Comparison of ENCODE assay signal across 1 cellular context in the genomic region with DNA sequence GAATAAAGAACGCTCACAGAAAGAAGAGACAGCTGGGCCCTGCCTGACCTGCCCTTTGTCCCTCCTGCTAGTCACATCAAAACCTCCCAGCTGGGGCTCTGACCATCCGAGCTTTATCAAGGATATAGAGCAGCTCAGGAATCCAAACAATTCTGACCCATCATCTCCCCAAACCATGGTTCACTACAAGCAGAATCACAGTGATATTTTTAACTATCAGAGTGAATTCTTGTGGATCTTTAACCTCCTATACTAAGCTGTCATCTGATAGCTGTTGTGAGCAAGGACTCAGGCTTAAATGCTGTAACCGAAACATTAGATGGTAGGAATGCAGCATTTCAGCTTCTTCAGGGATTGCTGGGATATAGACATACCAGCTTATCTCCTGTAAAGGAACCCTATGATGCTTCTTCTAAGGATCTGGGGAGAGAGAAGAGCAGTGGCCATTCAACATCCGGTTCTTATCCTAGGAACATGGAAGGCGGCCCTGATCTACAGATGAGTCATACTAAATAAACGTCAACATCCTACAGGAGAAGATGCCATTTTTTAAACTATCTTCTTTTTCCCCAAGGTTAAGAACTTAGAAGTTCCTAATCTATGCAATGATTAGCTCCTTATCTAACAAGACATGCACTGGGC.
TF ChIP-seq lines count a peak whose summit lies in the region.

No MANE protein-coding gene starts in this region.

TF ChIP-seq in GM23338, 12 proteins besides CTCF, POLR2A, EP300 and RAD21 (continued from another document):
- no peak for TF ChIP-seq ZNF331 (CRISPR knock-in tag; IDR thresholded peaks at IDR 0.05; ENCODE audit: low read depth)
- no peak for TF ChIP-seq POLR2AphosphoS5 (IDR thresholded peaks at IDR 0.05; ENCODE audit: low read depth)
- no peak for TF ChIP-seq ETS1 (IDR thresholded peaks at IDR 0.05)
- no peak for TF ChIP-seq CREB1 (CRISPR knock-in tag; IDR thresholded peaks at IDR 0.05; ENCODE audit: low read depth)
- TF ChIP-seq EZH2phosphoT487 (IDR thresholded peaks at IDR 0.05; ENCODE audit: unreplicated experiment), result no peak
- no peak for TF ChIP-seq EZH2 (IDR thresholded peaks at IDR 0.05; ENCODE audit: low read depth, unreplicated experiment)
- no peak for TF ChIP-seq JUNB (IDR thresholded peaks at IDR 0.05; ENCODE audit: unreplicated experiment)
- TF ChIP-seq ZNF114 (CRISPR knock-in tag; IDR thresholded peaks at IDR 0.05), result no peak
- TF ChIP-seq, protein P1, sequence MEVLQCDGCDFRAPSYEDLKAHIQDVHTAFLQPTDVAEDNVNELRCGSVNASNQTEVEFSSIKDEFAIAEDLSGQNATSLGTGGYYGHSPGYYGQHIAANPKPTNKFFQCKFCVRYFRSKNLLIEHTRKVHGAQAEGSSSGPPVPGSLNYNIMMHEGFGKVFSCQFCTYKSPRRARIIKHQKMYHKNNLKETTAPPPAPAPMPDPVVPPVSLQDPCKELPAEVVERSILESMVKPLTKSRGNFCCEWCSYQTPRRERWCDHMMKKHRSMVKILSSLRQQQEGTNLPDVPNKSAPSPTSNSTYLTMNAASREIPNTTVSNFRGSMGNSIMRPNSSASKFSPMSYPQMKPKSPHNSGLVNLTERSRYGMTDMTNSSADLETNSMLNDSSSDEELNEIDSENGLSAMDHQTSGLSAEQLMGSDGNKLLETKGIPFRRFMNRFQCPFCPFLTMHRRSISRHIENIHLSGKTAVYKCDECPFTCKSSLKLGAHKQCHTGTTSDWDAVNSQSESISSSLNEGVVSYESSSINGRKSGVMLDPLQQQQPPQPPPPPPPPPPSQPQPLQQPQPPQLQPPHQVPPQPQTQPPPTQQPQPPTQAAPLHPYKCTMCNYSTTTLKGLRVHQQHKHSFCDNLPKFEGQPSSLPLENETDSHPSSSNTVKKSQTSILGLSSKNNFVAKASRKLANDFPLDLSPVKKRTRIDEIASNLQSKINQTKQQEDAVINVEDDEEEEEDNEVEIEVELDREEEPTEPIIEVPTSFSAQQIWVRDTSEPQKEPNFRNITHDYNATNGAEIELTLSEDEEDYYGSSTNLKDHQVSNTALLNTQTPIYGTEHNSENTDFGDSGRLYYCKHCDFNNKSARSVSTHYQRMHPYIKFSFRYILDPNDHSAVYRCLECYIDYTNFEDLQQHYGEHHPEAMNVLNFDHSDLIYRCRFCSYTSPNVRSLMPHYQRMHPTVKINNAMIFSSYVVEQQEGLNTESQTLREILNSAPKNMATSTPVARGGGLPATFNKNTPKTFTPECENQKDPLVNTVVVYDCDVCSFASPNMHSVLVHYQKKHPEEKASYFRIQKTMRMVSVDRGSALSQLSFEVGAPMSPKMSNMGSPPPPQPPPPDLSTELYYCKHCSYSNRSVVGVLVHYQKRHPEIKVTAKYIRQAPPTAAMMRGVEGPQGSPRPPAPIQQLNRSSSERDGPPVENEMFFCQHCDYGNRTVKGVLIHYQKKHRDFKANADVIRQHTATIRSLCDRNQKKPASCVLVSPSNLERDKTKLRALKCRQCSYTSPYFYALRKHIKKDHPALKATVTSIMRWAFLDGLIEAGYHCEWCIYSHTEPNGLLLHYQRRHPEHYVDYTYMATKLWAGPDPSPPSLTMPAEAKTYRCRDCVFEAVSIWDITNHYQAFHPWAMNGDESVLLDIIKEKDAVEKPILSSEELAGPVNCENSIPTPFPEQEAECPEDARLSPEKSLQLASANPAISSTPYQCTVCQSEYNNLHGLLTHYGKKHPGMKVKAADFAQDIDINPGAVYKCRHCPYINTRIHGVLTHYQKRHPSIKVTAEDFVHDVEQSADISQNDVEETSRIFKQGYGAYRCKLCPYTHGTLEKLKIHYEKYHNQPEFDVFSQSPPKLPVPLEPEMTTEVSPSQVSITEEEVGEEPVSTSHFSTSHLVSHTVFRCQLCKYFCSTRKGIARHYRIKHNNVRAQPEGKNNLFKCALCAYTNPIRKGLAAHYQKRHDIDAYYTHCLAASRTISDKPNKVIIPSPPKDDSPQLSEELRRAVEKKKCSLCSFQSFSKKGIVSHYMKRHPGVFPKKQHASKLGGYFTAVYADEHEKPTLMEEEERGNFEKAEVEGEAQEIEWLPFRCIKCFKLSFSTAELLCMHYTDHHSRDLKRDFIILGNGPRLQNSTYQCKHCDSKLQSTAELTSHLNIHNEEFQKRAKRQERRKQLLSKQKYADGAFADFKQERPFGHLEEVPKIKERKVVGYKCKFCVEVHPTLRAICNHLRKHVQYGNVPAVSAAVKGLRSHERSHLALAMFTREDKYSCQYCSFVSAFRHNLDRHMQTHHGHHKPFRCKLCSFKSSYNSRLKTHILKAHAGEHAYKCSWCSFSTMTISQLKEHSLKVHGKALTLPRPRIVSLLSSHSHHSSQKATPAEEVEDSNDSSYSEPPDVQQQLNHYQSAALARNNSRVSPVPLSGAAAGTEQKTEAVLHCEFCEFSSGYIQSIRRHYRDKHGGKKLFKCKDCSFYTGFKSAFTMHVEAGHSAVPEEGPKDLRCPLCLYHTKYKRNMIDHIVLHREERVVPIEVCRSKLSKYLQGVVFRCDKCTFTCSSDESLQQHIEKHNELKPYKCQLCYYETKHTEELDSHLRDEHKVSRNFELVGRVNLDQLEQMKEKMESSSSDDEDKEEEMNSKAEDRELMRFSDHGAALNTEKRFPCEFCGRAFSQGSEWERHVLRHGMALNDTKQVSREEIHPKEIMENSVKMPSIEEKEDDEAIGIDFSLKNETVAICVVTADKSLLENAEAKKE (CRISPR knock-in tag; IDR thresholded peaks at IDR 0.05), result no peak; the same call in none of the 2 replicates
- no peak for TF ChIP-seq NANOG (IDR thresholded peaks at IDR 0.05; ENCODE audit: borderline replicate concordance)
- no peak for TF ChIP-seq STAT1 (IDR thresholded peaks at IDR 0.05; ENCODE audit: unreplicated experiment)
